In genomic region chr16:49809561-49809960, GRCh38 we compare ENCODE assay signal across 27 cellular contexts. TPM values are rescaled to one million over a fixed set of nuclear protein-coding genes. Genes with fewer than 3 reads are reported as not detected.
"Had no signal": no experiment of that assay in that cellular context is flagged by ENCODE, and none has a peak within 500 bp of the region (broad histone marks: within the 10 kb centered on the region; RNA-seq: fewer than 3 reads in every experiment).

No MANE protein-coding gene starts in this region.

- H3K9ac ChIP-seq: neural progenitor cell had no signal

- ATAC-seq: left lung; natural killer cell treated with Interleukin-12 subunit alpha and Interleukin-12 subunit beta and Interleukin-15 and Interleukin-18, amount 100 ng/mL, for 72 hours; stimulated activated naive B cell treated with anti-CD40 and anti-IgM and Interleukin-4, amounts not matched to agents 10 μg/mL and 1 μg/mL and 100 μg/mL, for 72 hours; stimulated activated naive CD8-positive, alpha-beta T cell treated with anti-CD3 and anti-CD28 coated beads, Interleukin-15, amount 100 ng/mL, for 72 hours had no signal

- H3K27ac ChIP-seq: coronary artery, left lung, neural progenitor cell, prostate gland, skin epidermis, suprapubic skin, thyroid gland had no signal

- H3K27me3 ChIP-seq: esophagus squamous epithelium, left lung, neural progenitor cell, spleen, suprapubic skin, thyroid gland, vagina had no signal

- H3K4me1 ChIP-seq: left lung, prostate gland had no signal

- H3K36me3 Mint-ChIP-seq: mesothelial cell of epicardium; naive B cell; natural killer cell treated with Interleukin-12 subunit alpha and Interleukin-12 subunit beta and Interleukin-15 and Interleukin-18, amount 100 ng/mL, for 72 hours; stimulated activated naive B cell treated with anti-CD40 and anti-IgM and Interleukin-4, amounts not matched to agents 10 μg/mL and 1 μg/mL and 100 μg/mL, for 72 hours had no signal

- H3K9me3 ChIP-seq: esophagus squamous epithelium, left lung, mucosa of descending colon, prostate gland, spleen, suprapubic skin, thyroid gland, vagina had no signal

- H2AFZ ChIP-seq: neural progenitor cell had no signal

- H3K4me2 ChIP-seq: neural progenitor cell had no signal

- H3K27me3 Mint-ChIP-seq: naive B cell; stimulated activated naive B cell treated with anti-CD40 and anti-IgM and Interleukin-4, amounts not matched to agents 10 μg/mL and 1 μg/mL and 100 μg/mL, for 72 hours; stimulated activated naive CD8-positive, alpha-beta T cell treated with anti-CD3 and anti-CD28 coated beads, Interleukin-15, amount 100 ng/mL, for 72 hours had no signal

- H3K9me3 Mint-ChIP-seq: mesothelial cell of epicardium; naive B cell; natural killer cell treated with Interleukin-12 subunit alpha and Interleukin-12 subunit beta and Interleukin-15 and Interleukin-18, amount 100 ng/mL, for 72 hours; neural progenitor cell; stimulated activated naive B cell treated with anti-CD40 and anti-IgM and Interleukin-4, amounts not matched to agents 10 μg/mL and 1 μg/mL and 100 μg/mL, for 72 hours; stimulated activated naive CD8-positive, alpha-beta T cell treated with anti-CD3 and anti-CD28 coated beads, Interleukin-15, amount 100 ng/mL, for 72 hours had no signal

- DNase-seq: dermis blood vessel endothelial cell; effector memory CD4-positive, alpha-beta T cell; erythroblast; esophagus squamous epithelium; foreskin melanocyte; kidney; left lung; mesenchymal stem cell; mucosa of descending colon; naive B cell; nucleus accumbens; right cardiac atrium; spleen; stimulated activated CD4-positive, alpha-beta T cell treated with anti-CD3 and anti-CD28 coated beads, Interleukin-2, amount 100 ng/mL, for 48 hours; stimulated activated naive B cell treated with anti-CD40 and anti-IgM and Interleukin-4, amounts not matched to agents 10 μg/mL and 1 μg/mL and 100 μg/mL, for 72 hours; stimulated activated naive CD8-positive, alpha-beta T cell treated with anti-CD3 and anti-CD28 coated beads, Interleukin-15, amount 100 ng/mL, for 72 hours; thyroid gland; trophoblast cell had no signal

- H3K4me3 Mint-ChIP-seq: mesothelial cell of epicardium; naive B cell; natural killer cell treated with Interleukin-12 subunit alpha and Interleukin-12 subunit beta and Interleukin-15 and Interleukin-18, amount 100 ng/mL, for 72 hours; neural progenitor cell; stimulated activated naive B cell treated with anti-CD40 and anti-IgM and Interleukin-4, amounts not matched to agents 10 μg/mL and 1 μg/mL and 100 μg/mL, for 72 hours; stimulated activated naive CD8-positive, alpha-beta T cell treated with anti-CD3 and anti-CD28 coated beads, Interleukin-15, amount 100 ng/mL, for 72 hours had no signal

- H3K36me3 ChIP-seq: esophagus squamous epithelium, left lung, neural progenitor cell, prostate gland, spleen, suprapubic skin, thyroid gland, vagina had no signal

- H3K4me1 Mint-ChIP-seq: stimulated activated naive CD8-positive, alpha-beta T cell treated with anti-CD3 and anti-CD28 coated beads, Interleukin-15, amount 100 ng/mL, for 72 hours had no signal

- H3K27ac Mint-ChIP-seq: mesothelial cell of epicardium; naive B cell; natural killer cell treated with Interleukin-12 subunit alpha and Interleukin-12 subunit beta and Interleukin-15 and Interleukin-18, amount 100 ng/mL, for 72 hours; stimulated activated naive B cell treated with anti-CD40 and anti-IgM and Interleukin-4, amounts not matched to agents 10 μg/mL and 1 μg/mL and 100 μg/mL, for 72 hours; stimulated activated naive CD8-positive, alpha-beta T cell treated with anti-CD3 and anti-CD28 coated beads, Interleukin-15, amount 100 ng/mL, for 72 hours had no signal

- H3K4me3 ChIP-seq: coronary artery, esophagus squamous epithelium, left lung, mucosa of descending colon, neural progenitor cell, prostate gland, skin epidermis, spleen, suprapubic skin, thyroid gland, vagina had no signal

- FAIRE-seq: endometrium, kidney had no signal

RNA-seq across cellular contexts. Expression of gene ZNF423, which starts 46.4 kb away (rescaled TPM):
- total RNA-seq: natural killer cell treated with Interleukin-12 subunit alpha and Interleukin-12 subunit beta and Interleukin-15 and Interleukin-18, amount 100 ng/mL, for 72 hours had no signal
